8 cellular contexts compared by ENCODE assay signal in the genomic region with DNA sequence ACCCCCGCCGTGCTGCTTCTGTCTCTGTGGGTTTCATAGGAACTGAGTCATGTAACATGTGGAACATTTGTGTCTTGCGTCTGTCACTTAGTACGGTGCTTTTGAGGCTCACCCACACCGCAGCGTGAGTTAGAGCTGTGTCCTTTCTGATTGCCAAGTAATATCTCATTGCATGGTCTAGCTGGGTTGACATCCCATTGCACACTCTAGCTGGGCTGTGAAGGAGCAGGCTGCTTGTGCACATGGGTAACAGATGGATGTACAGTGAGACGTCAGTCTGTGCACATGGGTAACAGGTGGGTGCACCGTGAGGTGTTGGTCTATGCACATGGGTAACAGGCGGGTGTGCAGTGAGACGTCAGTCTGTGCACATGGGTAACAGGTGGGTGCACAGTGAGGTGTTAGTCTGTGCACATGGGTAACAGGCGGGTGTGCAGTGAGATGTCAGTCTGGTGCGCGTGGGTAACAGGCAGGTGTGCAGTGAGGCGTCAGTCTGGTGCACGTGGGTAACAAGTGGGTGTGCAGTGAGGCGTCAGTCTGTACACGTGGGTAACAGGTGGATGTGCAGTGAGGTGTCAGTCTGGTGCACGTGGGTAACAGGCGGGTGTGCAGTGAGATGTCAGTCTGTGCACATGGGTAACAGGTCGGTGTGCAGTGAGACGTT. TPM values are rescaled to one million over a fixed set of nuclear protein-coding genes. Genes with fewer than 3 reads are reported as not detected.
A peak's percentile ranks its signal among the peaks of the same experiment; 100 is the strongest.
DNase-seq lines count a peak whose midpoint lies in the region; ATAC-seq, FAIRE-seq and TF ChIP-seq lines count a peak whose summit lies in the region.
"Not testable (repeated sequence)": the region's sequence is repeated elsewhere in the genome, so short reads cannot be mapped to it uniquely, and the experiment has no call there.

No MANE protein-coding gene starts in this region.

- ATAC-seq in GM18517 (IDR thresholded peaks at IDR 0.05; ENCODE audit: unreplicated experiment) (peak; percentile 62), GM21619 (IDR thresholded peaks at IDR 0.05; ENCODE audit: unreplicated experiment) (peak; percentile 68), HG03108 (IDR thresholded peaks at IDR 0.05; ENCODE audit: unreplicated experiment) (peak; percentile 54)

- DNase-seq in activated T-cell treated with anti-CD3 and anti-CD28 coated beads for 4 hours = peak; percentile 41
- not testable (repeated sequence) for DNase-seq in H1 (ENCODE audit: low read depth in 1 of 2, low spot score in 2 of 2)
- peak; percentile 47 to 74 (median 72) for DNase-seq in stimulated activated CD4-positive, alpha-beta T cell treated with anti-CD3 and anti-CD28 coated beads, Interleukin-12 subunit alpha, Interleukin-12 subunit beta, amount 100 ng/mL, for 48 hours (ENCODE audit: low read depth in 2 of 3, low spot score in 1 of 3)

- H2BK15ac ChIP-seq in H1 (ENCODE audit: low read length) = peak overlapping the region; percentile 53; the same call in 1 of the 2 replicates

- POLR2A ChIA-PET in H1 (lab: Charles Lee; ENCODE audit: partially characterized antibody) = not testable (repeated sequence)

- not testable (repeated sequence) for H4K20me1 ChIP-seq in OCI-LY3 (ENCODE audit: insufficient read depth, low read length); H1 (replicated peaks in 1 of 2; ENCODE audit: control insufficient read depth in 1 of 2, insufficient read depth in 2 of 2, low read length in 2 of 2)

- not testable (repeated sequence) for H3K14ac ChIP-seq in H1 (ENCODE audit: insufficient read length)

- peaks cover 21% of the 10 kb centered on the region for H3K4me1 ChIP-seq in OCI-LY3 (ENCODE audit: low read length)
- not testable (repeated sequence) for H3K4me1 ChIP-seq in H1 (replicated peaks in 1 of 4; ENCODE audit: control insufficient read depth in 3 of 4, insufficient read depth in 4 of 4, low read length in 3 of 4); thymus (ENCODE audit: control insufficient read depth, insufficient read depth, low read length)

- not testable (repeated sequence) for TF ChIP-seq RAD21 in H1 (IDR thresholded peaks at IDR 0.05 in 1 of 2, conservative IDR thresholded peaks at IDR 0.05 in 1 of 2; ENCODE audit: low read depth in 2 of 2, low read length in 2 of 2)

- H3K9me3 ChIP-seq in OCI-LY3 (ENCODE audit: insufficient read depth, low read length); H1 (ENCODE audit: insufficient read depth in 2 of 2, low read depth in 1 of 2, low read length in 1 of 2); thymus (ENCODE audit: control insufficient read depth): not testable (repeated sequence)

- H3K79me1 ChIP-seq in H1 (ENCODE audit: low read depth, low read length) = not testable (repeated sequence)

- not testable (repeated sequence) for H3K4me3 ChIP-seq in OCI-LY3 (ENCODE audit: low read length); H1 (ENCODE audit: extremely low read depth in 1 of 4, insufficient read depth in 2 of 4, low read depth in 3 of 4, low read length in 4 of 4); thymus (ENCODE audit: low read length)

- WGBS in H1 (ENCODE audit: extremely low coverage in 1 of 2, insufficient coverage in 1 of 2, insufficient read length in 1 of 2, insufficient replicate concordance in 2 of 2, low coverage in 1 of 2, low lambda C conversion rate in 2 of 2, missing lambda C conversion rate in 1 of 2), 2 experiments = 88% methylated on average over 19 of the region's 21 CpGs; no CpG with 5 or more reads in 1 of the 2 experiments
- WGBS in thymus = 36% methylated on average over 21 of the region's 21 CpGs

- FAIRE-seq in H1 (lab: Jason Lieb, UNC) = not testable (repeated sequence)

- not testable (repeated sequence) for H3K56ac ChIP-seq in H1 (replicated peaks; ENCODE audit: insufficient read length, low read depth, low read length)

- H2AK5ac ChIP-seq in H1 (ENCODE audit: low read depth, low read length) = not testable (repeated sequence)

- not testable (repeated sequence) for H3K4ac ChIP-seq in H1 (replicated peaks; ENCODE audit: insufficient read length, low read depth, low read length)

- CTCF ChIA-PET in H1 (lab: Charles Lee; ENCODE audit: partially characterized antibody) = not testable (repeated sequence)

- H3K27ac ChIP-seq in OCI-LY3 (ENCODE audit: low read length); H1 (ENCODE audit: low read depth, low read length): not testable (repeated sequence)
- H3K27ac ChIP-seq in thymus (ENCODE audit: low read depth) = peak overlapping the region; percentile 19

- H3K36me3 ChIP-seq in OCI-LY3 (replicated peaks; ENCODE audit: low read depth, low read length); H1 (ENCODE audit: control insufficient read depth in 2 of 4, insufficient read depth in 4 of 4, low read length in 3 of 4); thymus (ENCODE audit: control insufficient read depth, insufficient read depth): not testable (repeated sequence)

- H3K79me2 ChIP-seq in OCI-LY3 (ENCODE audit: low read length); H1 (ENCODE audit: control insufficient read depth in 1 of 2, insufficient read depth in 2 of 2, low read length in 2 of 2): not testable (repeated sequence)

- not testable (repeated sequence) for H2BK20ac ChIP-seq in H1 (ENCODE audit: low read length)

- not testable (repeated sequence) for H3K27me3 ChIP-seq in OCI-LY3 (ENCODE audit: low read depth, low read length); H1 (replicated peaks in 1 of 4; ENCODE audit: control insufficient read depth in 3 of 4, extremely low read depth in 1 of 4, insufficient read depth in 3 of 4, low read length in 3 of 4); thymus (ENCODE audit: control insufficient read depth, insufficient read depth)

- not testable (repeated sequence) for H4K5ac ChIP-seq in H1 (ENCODE audit: insufficient read length, low read depth, low read length)

- not testable (repeated sequence) for H2AFZ ChIP-seq in OCI-LY3 (ENCODE audit: low read depth, low read length); H1 (ENCODE audit: low read length)

- H2BK12ac ChIP-seq in H1 (ENCODE audit: low read depth, low read length) = not testable (repeated sequence)

- TF ChIP-seq POLR2A in H1 (IDR thresholded peaks at IDR 0.05; ENCODE audit: control extremely low read depth in 1 of 2, low read depth in 2 of 2, low read length in 2 of 2) = not testable (repeated sequence)

- not testable (repeated sequence) for H3K18ac ChIP-seq in H1 (ENCODE audit: extremely low read depth, low read length)

- not testable (repeated sequence) for TF ChIP-seq EP300 in H1 (IDR thresholded peaks at IDR 0.05; ENCODE audit: borderline replicate concordance in 1 of 2, low read depth in 2 of 2, low read length in 2 of 2)

- H2BK120ac ChIP-seq in H1 (replicated peaks; ENCODE audit: low read depth, low read length) = not testable (repeated sequence)

- not testable (repeated sequence) for H3K9ac ChIP-seq in OCI-LY3 (ENCODE audit: low read length); H1 (replicated peaks in 1 of 4; ENCODE audit: extremely low read depth in 1 of 4, low read depth in 3 of 4, low read length in 3 of 4)

- not testable (repeated sequence) for H4K8ac ChIP-seq in H1 (ENCODE audit: extremely low read depth, insufficient read depth, low read length)

- not testable (repeated sequence) for H3K23me2 ChIP-seq in H1 (ENCODE audit: low read depth, low read length)

- not testable (repeated sequence) for H3K23ac ChIP-seq in H1 (ENCODE audit: insufficient read length)

- not testable (repeated sequence) for H4K91ac ChIP-seq in H1 (replicated peaks; ENCODE audit: insufficient read length, low read length)

- H2BK5ac ChIP-seq in H1 (ENCODE audit: low read depth, low read length) = peak overlapping the region; percentile 66; the same call in 1 of the 2 replicates

- H3K4me2 ChIP-seq in OCI-LY3 (ENCODE audit: low read length) = peak overlapping the region; percentile 65
- H3K4me2 ChIP-seq in H1 (ENCODE audit: insufficient read depth in 1 of 2, low read depth in 2 of 2, low read length in 2 of 2) = not testable (repeated sequence)

- TF ChIP-seq CTCF in OCI-LY3 (IDR thresholded peaks at IDR 0.05; ENCODE audit: low read depth, low read length); H1 (IDR thresholded peaks at IDR 0.05; ENCODE audit: control extremely low read depth in 1 of 3, insufficient read depth in 1 of 3, low read depth in 1 of 3, low read length in 3 of 3): not testable (repeated sequence)

RNA-seq across cellular contexts. Expression of a gene that starts 58.5 kb away (rescaled TPM):
- total RNA-seq in H1 (2021; fragmentation: NEBNext Ultra II Directional; extraction: Animal tissue kit (Norgen Biotek cat#: 25700)) = 112 and 117 TPM in 2 replicates
- polyA plus RNA-seq in H1 (2011; rRNA removed) (34.5 and 45.4 TPM in 2 replicates), thymus (97.7 TPM)
- 56.7 TPM for polyA plus RNA-seq in H1 (2011; cell fraction: cytosol; rRNA removed)
- polyA plus RNA-seq in H1 (2011; cell fraction: nucleus; rRNA removed) = 29.1 TPM
- 64.0 to 93.3 TPM (median 70.0 TPM) in 4 replicates for polyA plus RNA-seq in H1 (2012, experiment 1 of 2)
- 37.2 TPM for polyA plus RNA-seq in H1 (2012, experiment 2 of 2)
- polyA plus RNA-seq in H1 (2013, experiment 1 of 2) = 88.0 TPM
- polyA plus RNA-seq in H1 (2013, experiment 2 of 2) = 96.1 TPM
- 29.4 and 60.6 TPM in 2 replicates for polyA minus RNA-seq in H1 (2011; rRNA and poly(A)+ RNA removed)
- 23.3 TPM for polyA minus RNA-seq in H1 (2011; cell fraction: cytosol; rRNA and poly(A)+ RNA removed)
- polyA minus RNA-seq in H1 (2011; cell fraction: nucleus; rRNA and poly(A)+ RNA removed) = 52.8 TPM
